ENCODE assay signal across 18 cellular contexts in genomic region chr18:62434798-62435197, GRCh38.
"Had no signal": no experiment of that assay in that cellular context is flagged by ENCODE, and none has a peak within 500 bp of the region (broad histone marks: within the 10 kb centered on the region; RNA-seq: fewer than 3 reads in every experiment).

No MANE protein-coding gene starts in this region.

- H3K9ac ChIP-seq: parathyroid adenoma had no signal

- H3K27ac ChIP-seq: body of pancreas, dorsolateral prefrontal cortex, neutrophil, parathyroid adenoma, sigmoid colon, stomach, upper lobe of right lung had no signal

- DNase-seq: activated B cell treated with CpG ODN at 0.5 μM for 24 hours; activated CD4-positive, alpha-beta memory T cell treated with anti-CD3 and anti-CD28 coated beads, Interleukin-2, amount 10 ng/mL, durations not matched to agents 7 days and 5 days; activated CD4-positive, alpha-beta T cell treated with anti-CD3 and anti-CD28 coated beads for 48 hours; activated CD8-positive, alpha-beta memory T cell treated with anti-CD3 and anti-CD28 coated beads, Interleukin-2, amount 10 ng/mL, durations not matched to agents 7 days and 5 days; body of pancreas; dorsolateral prefrontal cortex; left cardiac atrium; lower lobe of right lung; sigmoid colon; stimulated activated CD4-positive, alpha-beta T cell treated with anti-CD3 and anti-CD28 coated beads, Interleukin-4, amount 100 ng/mL, for 24 hours; stomach; T-cell; upper lobe of right lung had no signal

- H2AFZ ChIP-seq: parathyroid adenoma had no signal

- ATAC-seq: activated CD8-positive, alpha-beta memory T cell treated with anti-CD3 and anti-CD28 coated beads, Interleukin-2, amount 10 ng/mL, durations not matched to agents 7 days and 5 days; body of pancreas; left cardiac atrium; lower lobe of right lung; natural killer cell treated with Interleukin-12 subunit alpha and Interleukin-12 subunit beta and Interleukin-15 and Interleukin-18, amount 100 ng/mL, for 72 hours; stimulated activated effector memory CD8-positive, alpha-beta T cell treated with anti-CD3 and anti-CD28 coated beads, Interleukin-12 subunit alpha, Interleukin-12 subunit beta, amount 100 ng/mL, for 72 hours; T-cell; upper lobe of right lung had no signal

- H3K9me3 ChIP-seq: body of pancreas, lower lobe of right lung, neutrophil, sigmoid colon, stomach, thoracic aorta, upper lobe of right lung had no signal

- H3K27me3 ChIP-seq: body of pancreas, dorsolateral prefrontal cortex, sigmoid colon, stomach, upper lobe of right lung had no signal

- H3K4me3 ChIP-seq: body of pancreas, lower lobe of right lung, sigmoid colon, stomach, thoracic aorta, upper lobe of right lung had no signal

- H3K36me3 ChIP-seq: lower lobe of right lung, neutrophil, sigmoid colon, stomach, thoracic aorta, upper lobe of right lung had no signal
